In the genomic region with DNA sequence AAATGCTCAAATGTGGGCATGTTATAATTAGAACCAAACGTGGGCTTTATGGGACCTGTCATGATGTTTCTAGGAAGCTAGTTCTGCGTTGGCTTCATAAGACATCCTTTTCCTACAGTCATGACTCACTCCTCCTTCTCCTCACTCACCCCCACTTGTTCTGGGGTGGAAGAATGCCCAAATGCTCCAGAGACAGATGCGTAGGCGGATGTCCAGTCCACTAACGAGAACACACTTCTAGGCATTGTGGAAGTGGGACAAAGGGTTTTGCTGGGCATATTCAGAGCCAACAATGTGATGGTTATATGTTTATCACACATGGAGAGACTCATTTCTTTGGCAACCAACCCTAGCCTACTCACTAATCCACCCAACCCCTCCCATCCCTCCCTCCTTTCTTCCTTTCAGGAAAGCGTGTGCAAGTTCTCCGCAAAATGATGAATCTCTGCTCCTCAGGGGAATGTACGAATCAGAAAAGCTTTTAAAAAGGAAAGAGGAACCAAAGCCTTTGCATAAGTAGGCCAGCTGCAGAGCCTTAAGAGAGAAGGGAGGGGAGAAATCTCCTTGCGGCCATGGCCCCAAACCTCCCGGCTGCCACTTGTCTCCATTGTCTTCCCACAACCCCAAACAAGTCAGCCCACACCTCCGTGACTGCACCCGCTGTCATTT, we compare ENCODE assay signal across 8 cellular contexts.
A peak's percentile ranks its signal among the peaks of the same experiment; 100 is the strongest.
DNase-seq lines count a peak whose midpoint lies in the region; ATAC-seq, FAIRE-seq and TF ChIP-seq lines count a peak whose summit lies in the region.

No MANE protein-coding gene starts in this region.

- H3K27me3 ChIP-seq in foreskin keratinocyte = no peaks in the 10 kb centered on the region

- peak overlapping the region; percentile 35 for H3K4me3 Mint-ChIP-seq in natural killer cell treated with Interleukin-12 subunit alpha and Interleukin-12 subunit beta and Interleukin-15 and Interleukin-18, amount 100 ng/mL, for 72 hours
- H3K4me3 Mint-ChIP-seq in natural killer cell = no peak overlapping the region
- H3K4me3 Mint-ChIP-seq in activated naive CD4-positive, alpha-beta T cell treated with anti-CD3 and anti-CD28 coated beads, Interleukin-2, amount 10 ng/mL, durations not matched to agents 7 days and 5 days = no peak overlapping the region

- FAIRE-seq in TTC549 (lab: Jason Lieb, UNC) = peak; percentile 88

- no peak overlapping the region for H3K27ac Mint-ChIP-seq in natural killer cell treated with Interleukin-12 subunit alpha and Interleukin-12 subunit beta and Interleukin-15 and Interleukin-18, amount 100 ng/mL, for 72 hours
- no peak overlapping the region for H3K27ac Mint-ChIP-seq in natural killer cell
- H3K27ac Mint-ChIP-seq in activated naive CD4-positive, alpha-beta T cell treated with anti-CD3 and anti-CD28 coated beads, Interleukin-2, amount 10 ng/mL, durations not matched to agents 7 days and 5 days = no peak overlapping the region

- H3K4me1 ChIP-seq in foreskin keratinocyte = peaks cover 15% of the 10 kb centered on the region

- H3K27ac ChIP-seq in foreskin keratinocyte = no peak overlapping the region

- CTCF ChIA-PET in activated naive CD4-positive, alpha-beta T cell treated with anti-CD3 and anti-CD28 coated beads, Interleukin-2, amount 10 ng/mL, durations not matched to agents 7 days and 5 days (lab: Charles Lee) = no interaction called here

- no peak for DNase-seq in natural killer cell treated with Interleukin-12 subunit alpha and Interleukin-12 subunit beta and Interleukin-15 and Interleukin-18, amount 100 ng/mL, for 72 hours (ENCODE audit: low spot score)
- no peak for DNase-seq in natural killer cell
- peak; percentile 88 to 94 for DNase-seq in foreskin keratinocyte
- peak in 7 of 10 donors; percentile 43 to 89 (median 61) for DNase-seq in posterior cingulate gyrus
- no peak for DNase-seq in NCI-H1417 (lab: John Stamatoyannopoulos, UW)
- no peak for DNase-seq in activated naive CD4-positive, alpha-beta T cell treated with anti-CD3 and anti-CD28 coated beads, Interleukin-2, amount 10 ng/mL, durations not matched to agents 7 days and 5 days

- peaks cover 20 to 24% of the 10 kb centered on the region in 2 donors for H3K4me1 Mint-ChIP-seq in natural killer cell treated with Interleukin-12 subunit alpha and Interleukin-12 subunit beta and Interleukin-15 and Interleukin-18, amount 100 ng/mL, for 72 hours (ENCODE audit: low read depth in 2 of 2)
- peaks cover 0 to 5% of the 10 kb centered on the region in 2 donors for H3K4me1 Mint-ChIP-seq in natural killer cell
- no peaks in the 10 kb centered on the region for H3K4me1 Mint-ChIP-seq in activated naive CD4-positive, alpha-beta T cell treated with anti-CD3 and anti-CD28 coated beads, Interleukin-2, amount 10 ng/mL, durations not matched to agents 7 days and 5 days

- intact Hi-C loops in natural killer cell (cut with micrococcal nuclease) = no loop called here
- intact Hi-C loops in posterior cingulate gyrus (cut with DNase I) = loop anchor here (1.0 to 5.0 kb wide), 2 partner anchors 42 to 123 kb away; partner anchors contain the start of gene SPRED1

- no peaks in the 10 kb centered on the region for H3K36me3 Mint-ChIP-seq in natural killer cell treated with Interleukin-12 subunit alpha and Interleukin-12 subunit beta and Interleukin-15 and Interleukin-18, amount 100 ng/mL, for 72 hours
- H3K36me3 Mint-ChIP-seq in natural killer cell = no peaks in the 10 kb centered on the region
- no peaks in the 10 kb centered on the region for H3K36me3 Mint-ChIP-seq in activated naive CD4-positive, alpha-beta T cell treated with anti-CD3 and anti-CD28 coated beads, Interleukin-2, amount 10 ng/mL, durations not matched to agents 7 days and 5 days

- no peak for TF ChIP-seq CTCF in natural killer cell (IDR thresholded peaks at IDR 0.05)
- TF ChIP-seq CTCF in foreskin keratinocyte (conservative IDR thresholded peaks at IDR 0.05) = no peak

- ATAC-seq in natural killer cell treated with Interleukin-12 subunit alpha and Interleukin-12 subunit beta and Interleukin-15 and Interleukin-18, amount 100 ng/mL, for 72 hours = peak; percentile 50 to 71
- ATAC-seq in natural killer cell (no peak), HG03060 (IDR thresholded peaks at IDR 0.05; ENCODE audit: low read depth, unreplicated experiment) (peak; percentile 51), foreskin keratinocyte (peak; percentile 82)

- no peaks in the 10 kb centered on the region for H3K9me3 Mint-ChIP-seq in natural killer cell treated with Interleukin-12 subunit alpha and Interleukin-12 subunit beta and Interleukin-15 and Interleukin-18, amount 100 ng/mL, for 72 hours
- no peaks in the 10 kb centered on the region for H3K9me3 Mint-ChIP-seq in natural killer cell
- H3K9me3 Mint-ChIP-seq in activated naive CD4-positive, alpha-beta T cell treated with anti-CD3 and anti-CD28 coated beads, Interleukin-2, amount 10 ng/mL, durations not matched to agents 7 days and 5 days = no peaks in the 10 kb centered on the region

- H3K27me3 Mint-ChIP-seq in natural killer cell treated with Interleukin-12 subunit alpha and Interleukin-12 subunit beta and Interleukin-15 and Interleukin-18, amount 100 ng/mL, for 72 hours = peaks cover 29 to 35% of the 10 kb centered on the region in 2 donors
- peaks cover 14 to 35% of the 10 kb centered on the region in 2 donors for H3K27me3 Mint-ChIP-seq in natural killer cell (ENCODE audit: low read depth in 2 of 2)
- peaks cover 16% of the 10 kb centered on the region for H3K27me3 Mint-ChIP-seq in activated naive CD4-positive, alpha-beta T cell treated with anti-CD3 and anti-CD28 coated beads, Interleukin-2, amount 10 ng/mL, durations not matched to agents 7 days and 5 days

Comparison
In these comparisons a context has a peak if more than half of its experiments do, and no peak if none do; other contexts are left out.
1. ATAC-seq: peak in natural killer cell treated with Interleukin-12 subunit alpha and Interleukin-12 subunit beta and Interleukin-15 and Interleukin-18, amount 100 ng/mL, for 72 hours (2 of 2), HG03060 (single experiment) and foreskin keratinocyte (single experiment); none in natural killer cell (0 of 3).
2. DNase-seq: peak in foreskin keratinocyte (2 of 2) and posterior cingulate gyrus (7 of 10); none in natural killer cell treated with Interleukin-12 subunit alpha and Interleukin-12 subunit beta and Interleukin-15 and Interleukin-18, amount 100 ng/mL, for 72 hours (single experiment), natural killer cell (single experiment), NCI-H1417 (0 of 3) and activated naive CD4-positive, alpha-beta T cell treated with anti-CD3 and anti-CD28 coated beads, Interleukin-2, amount 10 ng/mL, durations not matched to agents 7 days and 5 days (single experiment).